ENCODE assay signal across 1 cellular context in genomic region chr1:207887542-207887941, GRCh38.
TF ChIP-seq lines count a peak whose summit lies in the region.

No MANE protein-coding gene starts in this region.

TF ChIP-seq in endothelial cell of umbilical vein, 7 proteins besides CTCF, POLR2A, EP300 and RAD21:
- TF ChIP-seq MAX (IDR thresholded peaks at IDR 0.05; ENCODE audit: insufficient read depth, insufficient read length): no peak
TF ChIP-seq in endothelial cell of umbilical vein: peak in this region for 0.
